In the genomic region with DNA sequence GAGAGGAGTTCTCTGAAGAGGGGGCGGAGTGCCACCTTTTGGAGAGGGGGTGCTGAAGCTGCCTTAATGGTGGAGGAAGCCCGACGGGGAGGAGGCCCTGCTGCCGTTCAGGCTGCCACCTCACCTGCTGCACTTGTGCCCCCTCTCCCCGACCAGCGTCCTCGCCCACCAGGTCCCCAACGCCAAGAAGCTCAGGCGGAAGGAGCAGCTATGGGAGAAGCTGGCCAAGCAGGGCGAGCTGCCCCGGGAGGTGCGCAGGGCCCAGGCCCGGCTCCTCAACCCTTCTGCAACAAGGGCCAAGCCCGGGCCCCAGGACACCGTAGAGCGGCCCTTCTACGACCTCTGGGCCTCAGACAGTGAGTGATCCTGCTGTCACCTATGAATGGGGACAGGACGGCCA, we compare ENCODE assay signal across 34 cellular contexts. TPM values are rescaled to one million over a fixed set of nuclear protein-coding genes. Genes with fewer than 3 reads are reported as not detected.
"Had no signal": no experiment of that assay in that cellular context is flagged by ENCODE, and none has a peak within 500 bp of the region (broad histone marks: within the 10 kb centered on the region; RNA-seq: fewer than 3 reads in every experiment).

No MANE protein-coding gene starts in this region.

- H3K9me3 ChIP-seq: adrenal gland, ascending aorta, spleen, testis, transverse colon had no signal

- FAIRE-seq: endothelial cell of umbilical vein, keratinocyte had no signal

- DNase-seq: activated CD4-positive, alpha-beta memory T cell treated with anti-CD3 and anti-CD28 coated beads, Interleukin-2, amount 10 ng/mL, durations not matched to agents 7 days and 5 days; activated CD4-positive, alpha-beta T cell treated with anti-CD3 and anti-CD28 coated beads, Interleukin-2, amount 10 ng/mL, durations not matched to agents 24 days and 14 days; activated CD4-positive, CD25-positive, alpha-beta regulatory T cell treated with anti-CD3 and anti-CD28 coated beads, Interleukin-2, amount 50 U/mL, for 72 hours; activated CD8-positive, alpha-beta memory T cell treated with anti-CD3 and anti-CD28 coated beads, Interleukin-2, amount 10 ng/mL, durations not matched to agents 7 days and 5 days; activated gamma-delta T cell; activated naive CD4-positive, alpha-beta T cell treated with anti-CD3 and anti-CD28 coated beads, Interleukin-2, amount 50 U/mL, for 16 hours; activated T-cell treated with anti-CD3 and anti-CD28 coated beads for 4 hours; adrenal gland; cortex of kidney; effector memory CD8-positive, alpha-beta T cell; head of caudate nucleus; hippocampal formation; left cardiac atrium; mammary epithelial cell; posterior cingulate gyrus; right cardiac atrium; spleen; stimulated activated naive CD4-positive, alpha-beta T cell treated with Interleukin-2 at 50 U/mL for 16 hours; T1000; testis; transverse colon had no signal

- ATAC-seq: activated CD8-positive, alpha-beta memory T cell treated with anti-CD3 and anti-CD28 coated beads, Interleukin-2, amount 10 ng/mL, durations not matched to agents 7 days and 5 days; effector memory CD8-positive, alpha-beta T cell; left cardiac atrium; right cardiac atrium had no signal

- H3K27ac ChIP-seq: adrenal gland, ascending aorta, spleen, testis, transverse colon had no signal

- H3K4me3 ChIP-seq: adrenal gland, ascending aorta, spleen, testis, transverse colon had no signal

- H3K27me3 ChIP-seq: adrenal gland, ascending aorta, spleen, testis, transverse colon had no signal

RNA-seq across cellular contexts. Expression of a gene that starts 37.5 kb away (rescaled TPM):
- total RNA-seq: activated CD4-positive, alpha-beta memory T cell treated with anti-CD3 and anti-CD28 coated beads, Interleukin-2, amount 10 ng/mL, durations not matched to agents 7 days and 5 days had no signal

RNA-seq across cellular contexts. Expression of a gene that starts 53.6 kb away (rescaled TPM):
- total RNA-seq: activated CD4-positive, alpha-beta memory T cell treated with anti-CD3 and anti-CD28 coated beads, Interleukin-2, amount 10 ng/mL, durations not matched to agents 7 days and 5 days; activated CD4-positive, alpha-beta T cell treated with anti-CD3 and anti-CD28 coated beads, Interleukin-2, amount 10 ng/mL, durations not matched to agents 24 days and 14 days; activated CD8-positive, alpha-beta memory T cell treated with anti-CD3 and anti-CD28 coated beads, Interleukin-2, amount 10 ng/mL, durations not matched to agents 7 days and 5 days; adrenal gland; ascending aorta; cardiac septum; chondrocyte; endothelial cell of umbilical vein; fibroblast of lung; fibroblast of villous mesenchyme; left cardiac atrium; liver; mammary epithelial cell; mucosa of gallbladder; osteoblast; right cardiac atrium; spleen; T-helper 1 cell treated with Interleukin-12 subunit alpha and Interleukin-12 subunit beta and Interleukin-4 antibody, amounts not matched to agents 30 ng/mL and 1 ng/mL, for 36 hours; transverse colon; urinary bladder had no signal
- polyA plus RNA-seq: adrenal gland, endothelial cell of umbilical vein, esophagus, fibroblast of lung, keratinocyte, liver, mammary epithelial cell, right cardiac atrium, spleen, urinary bladder had no signal
